1 cellular context compared by ENCODE assay signal in genomic region chr3:38630591-38630990, GRCh38.
TF ChIP-seq lines count a peak whose summit lies in the region.

No MANE protein-coding gene starts in this region.

TF ChIP-seq in H1, 55 proteins besides CTCF, POLR2A, EP300 and RAD21:
- TF ChIP-seq MAX (IDR thresholded peaks at IDR 0.05), result no peak
- TF ChIP-seq EZH2 (IDR thresholded peaks at IDR 0.05; ENCODE audit: low read depth, low read length, severe bottlenecking), result no peak
- no peak for TF ChIP-seq ZNF274 (IDR thresholded peaks at IDR 0.05; ENCODE audit: borderline replicate concordance, extremely low read depth, low read length)
- TF ChIP-seq ASH2L (IDR thresholded peaks at IDR 0.05; ENCODE audit: low read length), result no peak
- TF ChIP-seq CBX5 (IDR thresholded peaks at IDR 0.05; ENCODE audit: low read depth, low read length), result no peak
- no peak for TF ChIP-seq HDAC6 (IDR thresholded peaks at IDR 0.05; ENCODE audit: low read depth, low read length)
- TF ChIP-seq KDM1A (IDR thresholded peaks at IDR 0.05; ENCODE audit: borderline replicate concordance, low read length), result no peak
- no peak for TF ChIP-seq TEAD4 (IDR thresholded peaks at IDR 0.05; ENCODE audit: low read depth, low read length)
- TF ChIP-seq NRF1 (IDR thresholded peaks at IDR 0.05; ENCODE audit: low read depth, low read length), result no peak
- no peak for TF ChIP-seq POU5F1 (IDR thresholded peaks at IDR 0.05; ENCODE audit: low read depth, low read length)
- TF ChIP-seq JUN (IDR thresholded peaks at IDR 0.05; ENCODE audit: low read depth, low read length), result no peak
- TF ChIP-seq CHD2 (IDR thresholded peaks at IDR 0.05; ENCODE audit: low read length), result no peak
- no peak for TF ChIP-seq HDAC2 (IDR thresholded peaks at IDR 0.05; ENCODE audit: borderline replicate concordance in 1 of 2, low read depth in 2 of 2, low read length in 2 of 2)
- no peak for TF ChIP-seq TAF1 (IDR thresholded peaks at IDR 0.05; ENCODE audit: low read depth, low read length)
- TF ChIP-seq SP4 (IDR thresholded peaks at IDR 0.05; ENCODE audit: low read length), result no peak
- no peak for TF ChIP-seq TCF12 (IDR thresholded peaks at IDR 0.05; ENCODE audit: low read depth, low read length)
- no peak for TF ChIP-seq GTF2F1 (IDR thresholded peaks at IDR 0.05; ENCODE audit: borderline replicate concordance, low read depth, low read length)
- no peak for TF ChIP-seq FOSL1 (IDR thresholded peaks at IDR 0.05; ENCODE audit: insufficient read depth, low read depth, low read length)
- TF ChIP-seq KDM5A (IDR thresholded peaks at IDR 0.05; ENCODE audit: low read length), result no peak
